In the genomic region with DNA sequence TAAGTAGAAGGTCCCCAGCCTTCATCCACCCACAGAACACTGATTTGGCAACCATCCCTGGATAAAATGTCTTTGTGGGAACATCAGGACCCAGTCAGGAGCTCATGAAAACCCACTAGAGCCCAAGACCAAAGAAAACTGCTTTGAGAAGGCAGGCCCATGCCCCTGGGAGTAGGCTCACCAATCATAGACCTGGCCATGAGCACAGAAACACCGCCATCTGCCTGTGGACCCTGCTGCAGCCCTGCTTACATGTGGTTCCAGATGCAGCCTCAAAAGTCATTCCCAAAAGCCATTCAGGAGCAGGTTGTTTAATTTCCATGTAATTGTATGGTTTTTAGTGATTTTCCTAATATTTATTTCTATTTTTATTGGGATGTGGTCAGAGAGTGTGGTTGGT, we compare ENCODE assay signal across 8 cellular contexts. TPM values are rescaled to one million over a fixed set of nuclear protein-coding genes. Genes with fewer than 3 reads are reported as not detected.
"Had no signal": no experiment of that assay in that cellular context is flagged by ENCODE, and none has a peak within 500 bp of the region (broad histone marks: within the 10 kb centered on the region; RNA-seq: fewer than 3 reads in every experiment).

No MANE protein-coding gene starts in this region.

RNA-seq across cellular contexts. Expression of gene DEFB131A, which starts 10.9 kb away (rescaled TPM):
- total RNA-seq: LHCN-M2, M059J, OCI-LY7, PC-9, Right ventricle myocardium inferior, RPMI7951, SJCRH30 had no signal
- polyA plus RNA-seq: SK-N-SH had no signal
